In the genomic region with DNA sequence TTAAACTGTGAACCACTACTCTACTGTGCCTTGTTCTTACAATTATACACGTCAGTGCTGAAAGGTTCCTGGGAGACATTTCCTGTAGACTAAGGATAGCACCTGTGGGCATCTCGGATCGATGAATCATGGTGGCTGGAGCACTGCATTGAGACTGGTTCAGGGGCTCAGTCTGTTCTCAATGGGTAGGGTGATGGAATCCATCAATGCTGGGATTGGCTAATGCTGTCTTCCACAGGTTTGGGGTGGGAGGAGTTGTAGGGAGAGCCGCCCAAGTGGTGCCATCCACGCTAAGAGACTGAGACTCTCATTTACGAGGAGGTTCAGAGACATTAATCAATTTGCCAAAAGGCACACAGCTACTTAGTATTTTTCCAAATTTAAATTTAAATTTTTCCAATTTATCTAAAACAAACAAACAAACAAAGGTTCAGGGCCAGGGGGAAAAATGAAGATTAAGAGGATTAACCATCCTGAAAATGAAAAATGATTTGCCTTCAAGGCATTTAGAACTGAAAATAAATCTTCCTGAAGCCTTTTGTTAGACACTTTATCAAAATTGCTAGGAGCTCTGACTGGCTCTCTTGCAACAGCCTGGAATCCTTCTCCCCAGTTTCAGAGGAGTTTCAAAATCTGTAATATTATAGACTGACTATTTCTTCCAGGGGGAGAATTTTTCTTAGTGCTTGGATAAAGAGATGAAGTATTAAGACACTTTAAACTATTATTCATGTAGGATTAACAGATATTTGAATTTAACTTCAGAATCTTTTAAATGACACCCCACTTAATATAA, we compare ENCODE assay signal across 25 cellular contexts.
"Had no signal": no experiment of that assay in that cellular context is flagged by ENCODE, and none has a peak within 500 bp of the region (broad histone marks: within the 10 kb centered on the region; RNA-seq: fewer than 3 reads in every experiment).

No MANE protein-coding gene starts in this region.

- H3K27ac ChIP-seq: adrenal gland, SJCRH30, SK-N-MC had no signal

- DNase-seq: activated CD4-positive, alpha-beta T cell treated with anti-CD3 and anti-CD28 coated beads for 36 hours; activated CD4-positive, alpha-beta T cell treated with anti-CD3 and anti-CD28 coated beads, Interleukin-2, amount 10 ng/mL, durations not matched to agents 7 days and 5 days; activated CD4-positive, alpha-beta T cell treated with anti-CD3 and anti-CD28 coated beads, Interleukin-2, amount 50 U/mL, for 48 hours; activated CD8-positive, alpha-beta T cell treated with anti-CD3 and anti-CD28 coated beads, Interleukin-2, amount 10 ng/mL, durations not matched to agents 7 days and 5 days; activated gamma-delta T cell; activated naive CD4-positive, alpha-beta T cell treated with Interleukin-2 at 50 U/mL for 16 hours; activated naive CD8-positive, alpha-beta T cell treated with anti-CD3 and anti-CD28 coated beads, Interleukin-2, amount 10 ng/mL, durations not matched to agents 7 days and 5 days; activated T-cell treated with anti-CD3 and anti-CD28 coated beads, Interleukin-2, amount 50 U/mL, for 24 hours; adrenal gland; anterior cingulate cortex; caudate nucleus; NCI-H1105; NCI-H1417 treated with DMSO at 0.1 percent for 48 hours; NCI-H187 treated with DMSO at 0.1 percent for 48 hours; NCI-H2081; NCI-H2171 treated with DMSO at 0.1 percent for 48 hours; NCI-H2227 treated with DMSO at 0.1 percent for 48 hours; NCI-H524 treated with DMSO at 0.1 percent for 48 hours; SHP77; SJCRH30; T1000 had no signal

- FAIRE-seq: bronchial epithelial cell had no signal

- H3K9me3 ChIP-seq: adrenal gland, SJCRH30 had no signal

- H3K36me3 ChIP-seq: adrenal gland, SJCRH30 had no signal

- H3K4me3 ChIP-seq: adrenal gland, SJCRH30, SK-N-MC had no signal

- H3K4me1 ChIP-seq: adrenal gland, SJCRH30 had no signal

- ATAC-seq: activated CD4-positive, alpha-beta T cell treated with anti-CD3 and anti-CD28 coated beads for 36 hours; activated CD4-positive, CD25-positive, alpha-beta regulatory T cell treated with anti-CD3 and anti-CD28 coated beads, Interleukin-2, amount 50 U/mL, for 24 hours; activated CD8-positive, alpha-beta T cell treated with anti-CD3 and anti-CD28 coated beads, Interleukin-2, amount 10 ng/mL, durations not matched to agents 7 days and 5 days; Panc1 had no signal

- H3K27me3 ChIP-seq: adrenal gland, SJCRH30 had no signal
